Comparison of ENCODE assay signal across 8 cellular contexts in the genomic region with DNA sequence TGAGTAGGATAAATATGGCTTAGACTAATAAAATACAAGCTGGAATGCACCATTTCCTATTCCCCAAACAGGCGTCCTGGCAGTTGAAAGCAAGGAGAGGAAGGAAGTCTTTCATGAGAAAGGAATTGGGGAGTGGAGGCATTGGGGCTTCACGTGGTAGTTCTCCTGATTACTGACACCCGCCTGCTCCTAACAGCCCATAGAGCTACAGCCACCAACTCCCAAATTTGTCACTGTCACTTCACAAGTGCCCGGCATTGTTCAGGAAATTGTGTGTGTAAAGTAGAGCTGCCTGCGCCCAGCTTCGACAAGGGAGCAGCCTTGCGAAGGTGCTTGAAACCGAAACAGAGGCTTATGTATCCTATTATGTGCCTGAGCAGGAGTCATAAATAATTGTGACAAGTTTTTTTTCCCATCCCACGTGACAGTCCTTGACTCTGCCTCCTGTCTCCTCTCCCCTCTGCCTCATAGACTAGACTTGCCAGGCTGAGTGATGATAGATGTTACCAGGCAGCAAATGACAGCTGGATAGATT.
DNase-seq lines count a peak whose midpoint lies in the region; ATAC-seq and TF ChIP-seq lines count a peak whose summit lies in the region.

No MANE protein-coding gene starts in this region.

- POLR2A ChIA-PET in CD4-positive, alpha-beta T cell (lab: Charles Lee) = interaction anchor here (1.7 kb wide), 1 partner anchor 83 kb away, joined by 7 read pairs; no protein-coding TSS in a partner anchor
- POLR2A ChIA-PET in activated naive CD8-positive, alpha-beta T cell treated with anti-CD3 and anti-CD28 coated beads, Interleukin-2, amount 10 ng/mL, durations not matched to agents 7 days and 5 days (lab: Charles Lee) = no interaction called here

- peaks cover 13% of the 10 kb centered on the region for H3K27me3 Mint-ChIP-seq in CD4-positive, alpha-beta T cell
- peaks cover 15% of the 10 kb centered on the region for H3K27me3 Mint-ChIP-seq in activated naive CD8-positive, alpha-beta T cell treated with anti-CD3 and anti-CD28 coated beads, Interleukin-2, amount 10 ng/mL, durations not matched to agents 7 days and 5 days
- H3K27me3 Mint-ChIP-seq in activated T-helper 1 cell treated with anti-CD3 and anti-CD28 coated beads, Interleukin-12 subunit alpha, Interleukin-12 subunit beta, Interleukin-2, Interleukin-4 antibody, amounts not matched to agents 30 ng/mL and 10 ng/mL and 1 ng/mL, durations not matched to agents 14 hours and 24 hours and 36 hours (ENCODE audit: insufficient read depth) = no peaks in the 10 kb centered on the region

- no peaks in the 10 kb centered on the region for H3K36me3 Mint-ChIP-seq in CD4-positive, alpha-beta T cell (ENCODE audit: low read depth)
- H3K36me3 Mint-ChIP-seq in activated naive CD8-positive, alpha-beta T cell treated with anti-CD3 and anti-CD28 coated beads, Interleukin-2, amount 10 ng/mL, durations not matched to agents 7 days and 5 days = no peaks in the 10 kb centered on the region
- no peaks in the 10 kb centered on the region for H3K36me3 Mint-ChIP-seq in activated T-helper 1 cell treated with anti-CD3 and anti-CD28 coated beads, Interleukin-12 subunit alpha, Interleukin-12 subunit beta, Interleukin-2, Interleukin-4 antibody, amounts not matched to agents 30 ng/mL and 10 ng/mL and 1 ng/mL, durations not matched to agents 14 hours and 24 hours and 36 hours (ENCODE audit: low read depth)

- no peak for TF ChIP-seq CTCF in CD4-positive, alpha-beta T cell (IDR thresholded peaks at IDR 0.05)

- CTCF ChIA-PET in CD4-positive, alpha-beta T cell (lab: Charles Lee) = no interaction called here

- no peaks in the 10 kb centered on the region for H3K36me3 ChIP-seq in mesodermal cell (ENCODE audit: control insufficient read depth, insufficient read depth, low read length)

- intact Hi-C loops in CD4-positive, alpha-beta T cell (cut with DNase I, micrococcal nuclease) = no loop called here
- intact Hi-C loops in activated T-helper 1 cell treated with anti-CD3 and anti-CD28 coated beads, Interleukin-12 subunit alpha, Interleukin-12 subunit beta, Interleukin-2, Interleukin-4 antibody, amounts not matched to agents 30 ng/mL and 10 ng/mL and 1 ng/mL, durations not matched to agents 14 hours and 24 hours and 36 hours (cut with micrococcal nuclease) = no loop called here

- no peak overlapping the region for H3K27ac Mint-ChIP-seq in CD4-positive, alpha-beta T cell
- H3K27ac Mint-ChIP-seq in activated naive CD8-positive, alpha-beta T cell treated with anti-CD3 and anti-CD28 coated beads, Interleukin-2, amount 10 ng/mL, durations not matched to agents 7 days and 5 days = no peak overlapping the region
- H3K27ac Mint-ChIP-seq in activated T-helper 1 cell treated with anti-CD3 and anti-CD28 coated beads, Interleukin-12 subunit alpha, Interleukin-12 subunit beta, Interleukin-2, Interleukin-4 antibody, amounts not matched to agents 30 ng/mL and 10 ng/mL and 1 ng/mL, durations not matched to agents 14 hours and 24 hours and 36 hours = no peak overlapping the region

- ATAC-seq in CD4-positive, alpha-beta T cell (ENCODE audit: poor library complexity) = peak; percentile 65
- peak; percentile 26 for ATAC-seq in activated naive CD8-positive, alpha-beta T cell treated with anti-CD3 and anti-CD28 coated beads, Interleukin-2, amount 10 ng/mL, durations not matched to agents 7 days and 5 days (ENCODE audit: low read depth)
- no peak for ATAC-seq in GM18520 (IDR thresholded peaks at IDR 0.05; ENCODE audit: unreplicated experiment)

- no peak for DNase-seq in CD4-positive, alpha-beta T cell
- peak; percentile 89 for DNase-seq in NCI-H2029 treated with DMSO at 0.1 percent for 48 hours (lab: John Stamatoyannopoulos, UW)
- no peak for DNase-seq in activated naive CD8-positive, alpha-beta T cell treated with anti-CD3 and anti-CD28 coated beads, Interleukin-2, amount 10 ng/mL, durations not matched to agents 7 days and 5 days
- DNase-seq in activated T-helper 1 cell treated with anti-CD3 and anti-CD28 coated beads, Interleukin-12 subunit alpha, Interleukin-12 subunit beta, Interleukin-2, Interleukin-4 antibody, amounts not matched to agents 30 ng/mL and 10 ng/mL and 1 ng/mL, durations not matched to agents 14 hours and 24 hours and 36 hours (ENCODE audit: low spot score) = no peak
- DNase-seq in KBM-7 = no peak
- no peak for DNase-seq in AG08396 (ENCODE audit: low spot score)

- peaks cover 30% of the 10 kb centered on the region for H3K4me1 ChIP-seq in mesodermal cell (ENCODE audit: control insufficient read depth, insufficient read depth, low read length, poor library complexity, severe bottlenecking)

- no peaks in the 10 kb centered on the region for H3K9me3 ChIP-seq in CD4-positive, alpha-beta T cell (ENCODE audit: control insufficient read depth, low read length)
- no peaks in the 10 kb centered on the region for H3K9me3 ChIP-seq in mesodermal cell (ENCODE audit: control insufficient read depth, low read length)

- in situ Hi-C loops in KBM-7 (cut with MboI; ENCODE audit: low pct_unique_long_range_greater_than_20kb, low sequenced_read_pairs) = no loop called here

- no peaks in the 10 kb centered on the region for H3K9me3 Mint-ChIP-seq in CD4-positive, alpha-beta T cell
- no peaks in the 10 kb centered on the region for H3K9me3 Mint-ChIP-seq in activated naive CD8-positive, alpha-beta T cell treated with anti-CD3 and anti-CD28 coated beads, Interleukin-2, amount 10 ng/mL, durations not matched to agents 7 days and 5 days
- H3K9me3 Mint-ChIP-seq in activated T-helper 1 cell treated with anti-CD3 and anti-CD28 coated beads, Interleukin-12 subunit alpha, Interleukin-12 subunit beta, Interleukin-2, Interleukin-4 antibody, amounts not matched to agents 30 ng/mL and 10 ng/mL and 1 ng/mL, durations not matched to agents 14 hours and 24 hours and 36 hours = peaks cover 3% of the 10 kb centered on the region

- H3K27me3 ChIP-seq in CD4-positive, alpha-beta T cell (ENCODE audit: control insufficient read depth, insufficient read depth, low read length) = no peaks in the 10 kb centered on the region

- 67 to 83% methylated on average over 3 to 4 of the region's 9 CpGs for WGBS in mesodermal cell (ENCODE audit: insufficient coverage in 2 of 2), 2 experiments

- peak overlapping the region; percentile 73 for H3K4me3 Mint-ChIP-seq in CD4-positive, alpha-beta T cell
- peak overlapping the region; percentile 69 for H3K4me3 Mint-ChIP-seq in activated naive CD8-positive, alpha-beta T cell treated with anti-CD3 and anti-CD28 coated beads, Interleukin-2, amount 10 ng/mL, durations not matched to agents 7 days and 5 days
- no peak overlapping the region for H3K4me3 Mint-ChIP-seq in activated T-helper 1 cell treated with anti-CD3 and anti-CD28 coated beads, Interleukin-12 subunit alpha, Interleukin-12 subunit beta, Interleukin-2, Interleukin-4 antibody, amounts not matched to agents 30 ng/mL and 10 ng/mL and 1 ng/mL, durations not matched to agents 14 hours and 24 hours and 36 hours

- peaks cover 19% of the 10 kb centered on the region for H3K4me1 Mint-ChIP-seq in CD4-positive, alpha-beta T cell (ENCODE audit: low read depth)
- H3K4me1 Mint-ChIP-seq in activated naive CD8-positive, alpha-beta T cell treated with anti-CD3 and anti-CD28 coated beads, Interleukin-2, amount 10 ng/mL, durations not matched to agents 7 days and 5 days = peaks cover 9% of the 10 kb centered on the region
- H3K4me1 Mint-ChIP-seq in activated T-helper 1 cell treated with anti-CD3 and anti-CD28 coated beads, Interleukin-12 subunit alpha, Interleukin-12 subunit beta, Interleukin-2, Interleukin-4 antibody, amounts not matched to agents 30 ng/mL and 10 ng/mL and 1 ng/mL, durations not matched to agents 14 hours and 24 hours and 36 hours (ENCODE audit: low read depth) = peaks cover 13% of the 10 kb centered on the region

- H3K4me3 ChIP-seq in mesodermal cell (ENCODE audit: extremely low read depth, insufficient read depth, low read length, poor library complexity, severe bottlenecking) = no peak overlapping the region

- H3K27ac ChIP-seq in CD4-positive, alpha-beta T cell (ENCODE audit: low read depth, low read length) = no peak overlapping the region
- H3K27ac ChIP-seq in mesodermal cell (ENCODE audit: low read depth, low read length, severe bottlenecking) = peak overlapping the region; percentile 63
